ENCODE assay signal across 9 cellular contexts in genomic region chr4:57426779-57427395, GRCh38.
DNase-seq lines count a peak whose midpoint lies in the region; ATAC-seq, FAIRE-seq and TF ChIP-seq lines count a peak whose summit lies in the region.
"Had no signal": no experiment of that assay in that cellular context is flagged by ENCODE, and none has a peak within 500 bp of the region (broad histone marks: within the 10 kb centered on the region; RNA-seq: fewer than 3 reads in every experiment).

No MANE protein-coding gene starts in this region.

- peak; percentile 92 for TF ChIP-seq CTCF in PC-3 (conservative IDR thresholded peaks at IDR 0.05; ENCODE audit: low read depth, low read length)
- peak in 2 of 3 donors; percentile 30 to 31 for TF ChIP-seq CTCF in breast epithelium (IDR thresholded peaks at IDR 0.05)
- peak; percentile 77 for TF ChIP-seq CTCF in kidney (IDR thresholded peaks at IDR 0.05; ENCODE audit: borderline replicate concordance, extremely low read depth, insufficient read depth)

- H3K4me3 ChIP-seq in PC-3 (ENCODE audit: low read length) (no peak overlapping the region), breast epithelium (no peak overlapping the region), kidney (ENCODE audit: low read length in 2 of 2) (no peak overlapping the region)

- peaks cover 12% of the 10 kb centered on the region; the same call in 1 of the 2 replicates for H3K27me3 ChIP-seq in PC-3 (ENCODE audit: low read length)
- H3K27me3 ChIP-seq in breast epithelium = peaks cover 0 to 8% of the 10 kb centered on the region in 2 donors

- peaks cover 38% of the 10 kb centered on the region for H3K4me1 ChIP-seq in PC-3 (ENCODE audit: insufficient read depth, low read length)
- H3K4me1 ChIP-seq in breast epithelium = no peaks in the 10 kb centered on the region
- H3K4me1 ChIP-seq in kidney (ENCODE audit: control insufficient read depth in 1 of 2, insufficient read depth in 1 of 2, low read depth in 1 of 2, low read length in 2 of 2) = no peaks in the 10 kb centered on the region

- DNase-seq in GM03348 (ENCODE audit: low spot score) = peak; percentile 76
- DNase-seq in HUDEP-2 (lab: John Stamatoyannopoulos, UW; ENCODE audit: unreplicated experiment in 76 of 76) = peak in 58 of 76 experiments; percentile 2 to 73 (median 30)
- DNase-seq in PC-3 = peak; percentile 90
- DNase-seq in breast epithelium (ENCODE audit: low spot score in 2 of 2) = no peak
- DNase-seq in kidney = peak; percentile 80
- DNase-seq in stimulated activated CD8-positive, alpha-beta memory T cell treated with anti-CD3 and anti-CD28 coated beads, Interleukin-15, amount 100 ng/mL, for 48 hours (ENCODE audit: low read depth in 2 of 2) = peak; percentile 4 to 7
- DNase-seq in cerebellar nuclear complex (lab: John Stamatoyannopoulos, UW) = no peak

- BruUV-seq in PC-3 (replicated peaks; lab: Mats Ljungman, UMichigan) = no TSS peak

- H3K4me2 ChIP-seq in PC-3 (ENCODE audit: low read length) = no peak overlapping the region

- POLR2A ChIA-PET in PC-3 (lab: Charles Lee; ENCODE audit: unreplicated experiment) = interaction anchor here (0.6 kb wide), 1 partner anchor 642 kb away, joined by 3 read pairs; no protein-coding TSS in a partner anchor

- no peak for FAIRE-seq in kidney (lab: Jason Lieb, UNC)
- FAIRE-seq: colon had no signal

- no peaks in the 10 kb centered on the region for H3K79me2 ChIP-seq in PC-3 (ENCODE audit: low read length)

- no peaks in the 10 kb centered on the region for H3F3A ChIP-seq in PC-3 (ENCODE audit: low read length, unreplicated experiment)

- H3K9ac ChIP-seq in PC-3 (ENCODE audit: low read length) = no peak overlapping the region
- no peak overlapping the region for H3K9ac ChIP-seq in kidney (ENCODE audit: low read length in 2 of 2)

- CTCF ChIA-PET in PC-3 (lab: Charles Lee) = interaction anchor here (0.6 kb wide), 5 partner anchors 28 to 787 kb away, joined by 3 to 4 read pairs (median 3); no protein-coding TSS in a partner anchor

- intact Hi-C loops in PC-3 (cut with micrococcal nuclease) = loop anchor here (5.0 kb wide), 1 partner anchor 265 kb away; no protein-coding TSS in a partner anchor
- intact Hi-C loops in breast epithelium (cut with DNase I; ENCODE audit: low total_unique reads) = no loop called here
- intact Hi-C loops in kidney (cut with DNase I) = no loop called here

- H3K9me3 ChIP-seq in PC-3 (ENCODE audit: low read length) = no peaks in the 10 kb centered on the region
- no peaks in the 10 kb centered on the region for H3K9me3 ChIP-seq in breast epithelium
- no peaks in the 10 kb centered on the region for H3K9me3 ChIP-seq in kidney (ENCODE audit: control insufficient read depth in 1 of 2, low read length in 2 of 2)

- no peak for TF ChIP-seq POLR2A in breast epithelium (IDR thresholded peaks at IDR 0.05)

- H3K36me3 ChIP-seq in PC-3 (ENCODE audit: low read depth, low read length) (no peaks in the 10 kb centered on the region), breast epithelium (no peaks in the 10 kb centered on the region), kidney (ENCODE audit: control insufficient read depth in 1 of 2, insufficient read depth in 2 of 2, low read length in 2 of 2) (no peaks in the 10 kb centered on the region)

- peak; percentile 84 for ATAC-seq in GM21367 (IDR thresholded peaks at IDR 0.05; ENCODE audit: unreplicated experiment)
- peak; percentile 90 for ATAC-seq in PC-3

- H3K9me2 ChIP-seq in PC-3 (replicated peaks; ENCODE audit: low read length) = no peaks in the 10 kb centered on the region

- H3K27ac ChIP-seq in PC-3 (ENCODE audit: low read length) = no peak overlapping the region
- no peak overlapping the region for H3K27ac ChIP-seq in breast epithelium
- H3K27ac ChIP-seq in kidney (ENCODE audit: low read depth in 2 of 2, low read length in 2 of 2) = no peak overlapping the region

- no peaks in the 10 kb centered on the region for H4K20me1 ChIP-seq in PC-3 (ENCODE audit: low read length)

- H2AFZ ChIP-seq in PC-3 (ENCODE audit: low read length) = no peak overlapping the region

Comparison
In these comparisons a context has a peak if more than half of its experiments do, and no peak if none do; other contexts are left out.
1. DNase-seq: peak in GM03348 (single experiment), HUDEP-2 (58 of 76), PC-3 (single experiment), kidney (single experiment) and stimulated activated CD8-positive, alpha-beta memory T cell treated with anti-CD3 and anti-CD28 coated beads, Interleukin-15, amount 100 ng/mL, for 48 hours (2 of 2); none in breast epithelium (0 of 2) and cerebellar nuclear complex (0 of 2).
2. CTCF ChIP-seq: peak in every context shown above with its lines; median percentile 92 in PC-3; 77 in kidney; 30 in breast epithelium.